In genomic region chr18:76216096-76216495, GRCh38 we compare ENCODE assay signal across 3 cellular contexts.
TF ChIP-seq lines count a peak whose summit lies in the region.

No MANE protein-coding gene starts in this region.

TF ChIP-seq in A549, 52 proteins besides CTCF, POLR2A, EP300 and RAD21:
- TF ChIP-seq FOSB (CRISPR knock-in tag; IDR thresholded peaks at IDR 0.05) (no peak), MAFK (IDR thresholded peaks at IDR 0.05; ENCODE audit: partially characterized antibody) (peak; percentile 74)

TF ChIP-seq in IMR-90, 13 proteins besides CTCF, POLR2A, EP300 and RAD21:
- TF ChIP-seq NFE2L2 (IDR thresholded peaks at IDR 0.05; ENCODE audit: low read depth, low read length) (no peak), MAFK (IDR thresholded peaks at IDR 0.05; ENCODE audit: low read depth, low read length) (peak; percentile 89), SMC3 (IDR thresholded peaks at IDR 0.05; ENCODE audit: low read depth, low read length) (no peak), CEBPB (IDR thresholded peaks at IDR 0.05; ENCODE audit: low read depth, low read length) (no peak), CHD1 (IDR thresholded peaks at IDR 0.05; ENCODE audit: low read depth, low read length) (no peak), FOS (IDR thresholded peaks at IDR 0.05; ENCODE audit: low read depth, low read length) (no peak), RCOR1 (IDR thresholded peaks at IDR 0.05; ENCODE audit: insufficient replicate concordance, low read length) (no peak)

TF ChIP-seq in H1, 55 proteins besides CTCF, POLR2A, EP300 and RAD21:
- peak; percentile 41; the same call in 1 of the 2 replicates for TF ChIP-seq MAFK (IDR thresholded peaks at IDR 0.05; ENCODE audit: low read depth, low read length)
- no peak for TF ChIP-seq CBX5 (IDR thresholded peaks at IDR 0.05; ENCODE audit: low read depth, low read length)
- no peak for TF ChIP-seq NANOG (IDR thresholded peaks at IDR 0.05; ENCODE audit: insufficient read depth, low read depth, low read length, poor library complexity, severe bottlenecking)
- TF ChIP-seq YY1 (IDR thresholded peaks at IDR 0.05; ENCODE audit: low read depth, low read length): no peak
- TF ChIP-seq RBBP5 (IDR thresholded peaks at IDR 0.05; ENCODE audit: borderline replicate concordance, low read depth, low read length): no peak
- no peak for TF ChIP-seq RXRA (IDR thresholded peaks at IDR 0.05; ENCODE audit: insufficient read depth, low read depth, low read length)
- no peak for TF ChIP-seq CHD2 (IDR thresholded peaks at IDR 0.05; ENCODE audit: low read length)
